1 cellular context compared by ENCODE assay signal in the genomic region with DNA sequence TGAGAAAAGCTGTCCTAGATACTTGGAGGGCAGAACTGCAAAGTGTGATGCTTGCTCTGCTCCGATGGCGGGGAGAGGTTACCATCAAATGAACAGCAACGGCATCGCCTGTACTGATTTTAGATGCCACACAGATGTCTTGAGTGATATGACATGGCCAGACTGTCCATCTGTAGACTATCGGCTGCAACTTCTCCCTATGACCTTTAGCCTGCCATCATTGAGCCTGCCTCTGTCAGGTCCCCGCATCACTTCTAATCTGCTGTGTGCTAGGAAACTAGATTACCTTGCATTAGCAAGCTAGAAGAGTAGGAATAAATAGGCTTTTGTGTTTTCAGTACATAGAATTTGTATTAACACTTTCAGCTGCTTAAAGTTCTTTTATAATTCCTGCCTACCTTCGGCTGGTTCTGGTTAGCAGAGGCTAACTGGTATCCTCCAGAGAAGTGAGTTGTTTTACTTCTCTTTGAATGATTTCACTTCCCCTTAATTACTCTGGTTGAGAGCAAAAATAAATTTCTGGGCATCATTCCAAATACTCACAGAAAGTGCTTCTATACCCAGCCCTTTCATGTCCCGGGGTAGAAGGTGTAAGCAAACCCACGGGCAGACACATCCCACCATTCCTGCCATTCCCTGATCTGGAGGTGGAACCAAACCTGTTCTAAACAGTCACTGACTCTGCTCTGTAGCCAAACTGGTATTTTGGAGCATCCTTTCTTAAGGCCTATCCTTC.
TF ChIP-seq lines count a peak whose summit lies in the region.

No MANE protein-coding gene starts in this region.

TF ChIP-seq in K562, 482 proteins besides CTCF, POLR2A, EP300 and RAD21:
- TF ChIP-seq NCOR1 (IDR thresholded peaks at IDR 0.05): no peak
- TF ChIP-seq ZFP1 (CRISPR knock-in tag; IDR thresholded peaks at IDR 0.05): peak; percentile 36; the same call in 1 of the 2 replicates
- 0 out of 2 replicates have a peak, but pooled peaks have one; percentile 34 for TF ChIP-seq NFIC (IDR thresholded peaks at IDR 0.05)
